31 cellular contexts compared by ENCODE assay signal in the genomic region with DNA sequence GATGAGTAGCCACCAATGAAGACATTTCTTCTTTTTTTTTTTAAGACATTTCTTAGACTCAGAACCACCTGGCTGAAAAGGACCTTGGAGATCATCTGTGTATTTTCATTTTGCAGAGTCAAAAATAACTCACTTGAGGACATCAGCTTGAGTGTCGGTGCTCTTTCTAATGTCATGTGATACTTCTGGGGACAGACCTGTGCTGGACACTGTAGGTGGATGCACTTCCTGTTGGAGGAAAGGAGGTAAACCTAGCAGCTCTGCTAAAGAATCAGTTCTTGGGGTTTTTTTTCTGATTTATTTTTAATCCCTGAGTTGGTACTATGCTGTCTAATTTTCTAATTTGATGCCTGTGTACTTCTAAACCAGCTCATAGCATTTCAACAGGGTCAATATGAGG.
"Had no signal": no experiment of that assay in that cellular context is flagged by ENCODE, and none has a peak within 500 bp of the region (broad histone marks: within the 10 kb centered on the region; RNA-seq: fewer than 3 reads in every experiment).

No MANE protein-coding gene starts in this region.

- ATAC-seq: activated CD4-positive, alpha-beta T cell treated with anti-CD3 and anti-CD28 coated beads for 36 hours; activated CD4-positive, CD25-positive, alpha-beta regulatory T cell treated with anti-CD3 and anti-CD28 coated beads, Interleukin-2, amount 50 U/mL, for 24 hours; activated CD8-positive, alpha-beta memory T cell treated with anti-CD3 and anti-CD28 coated beads, Interleukin-2, amount 10 ng/mL, durations not matched to agents 7 days and 5 days; activated CD8-positive, alpha-beta T cell treated with anti-CD3 and anti-CD28 coated beads, Interleukin-2, amount 10 ng/mL, durations not matched to agents 7 days and 5 days; activated naive CD8-positive, alpha-beta T cell treated with anti-CD3 and anti-CD28 coated beads, Interleukin-2, amount 50 U/mL, for 24 hours; WTC11 had no signal

- H3K27me3 ChIP-seq: ascending aorta, cardiac muscle cell had no signal

- H3K4me1 ChIP-seq: ascending aorta had no signal

- H3K9me3 ChIP-seq: ascending aorta had no signal

- H3K36me3 ChIP-seq: ascending aorta, cardiac muscle cell, WERI-Rb-1 had no signal

- H3K27ac ChIP-seq: ascending aorta, cardiac muscle cell, WERI-Rb-1 had no signal

- DNase-seq: activated CD4-positive, alpha-beta memory T cell treated with anti-CD3 and anti-CD28 coated beads, Interleukin-2, amount 10 ng/mL, durations not matched to agents 7 days and 5 days; activated CD4-positive, alpha-beta T cell treated with anti-CD3 and anti-CD28 coated beads for 1 hour; activated CD4-positive, alpha-beta T cell treated with anti-CD3 and anti-CD28 coated beads for 36 hours; activated CD4-positive, alpha-beta T cell treated with anti-CD3 and anti-CD28 coated beads for 48 hours; activated CD4-positive, alpha-beta T cell treated with anti-CD3 and anti-CD28 coated beads, Interleukin-2, amount 10 ng/mL, durations not matched to agents 7 days and 5 days; activated CD4-positive, alpha-beta T cell treated with anti-CD3 and anti-CD28 coated beads, Interleukin-2, amount 50 U/mL, for 48 hours; activated CD4-positive, CD25-positive, alpha-beta regulatory T cell; activated CD8-positive, alpha-beta memory T cell treated with anti-CD3 and anti-CD28 coated beads for 24 hours; activated CD8-positive, alpha-beta memory T cell treated with anti-CD3 and anti-CD28 coated beads, Interleukin-2, amount 10 ng/mL, durations not matched to agents 7 days and 5 days; activated CD8-positive, alpha-beta memory T cell treated with anti-CD3 and anti-CD28 coated beads, Interleukin-2, amount 50 U/mL, for 48 hours; activated CD8-positive, alpha-beta T cell treated with anti-CD3 and anti-CD28 coated beads, Interleukin-2, amount 10 ng/mL, durations not matched to agents 7 days and 5 days; activated effector memory CD4-positive, alpha-beta T cell treated with Interleukin-2 at 50 U/mL for 16 hours; activated gamma-delta T cell; activated naive CD4-positive, alpha-beta T cell treated with anti-CD3 and anti-CD28 coated beads, Interleukin-2, amount 10 ng/mL, durations not matched to agents 7 days and 5 days; activated naive CD4-positive, alpha-beta T cell treated with Interleukin-2 at 50 U/mL for 16 hours; activated naive CD8-positive, alpha-beta T cell treated with anti-CD3 and anti-CD28 coated beads, Interleukin-2, amount 10 ng/mL, durations not matched to agents 7 days and 5 days; activated naive CD8-positive, alpha-beta T cell treated with anti-CD3 and anti-CD28 coated beads, Interleukin-2, amount 50 U/mL, for 24 hours; activated T-cell treated with anti-CD3 and anti-CD28 coated beads, Interleukin-2, amount 50 U/mL, for 24 hours; activated T-cell treated with anti-CD3 and anti-CD28 coated beads, Interleukin-2, amount 50 U/mL, for 48 hours; amygdala; anterior cingulate cortex; caudate nucleus; cerebellar nuclear complex; T-helper 1 cell; T-helper 2 cell; T-helper 9 cell; WERI-Rb-1 had no signal

- H3K4me3 ChIP-seq: ascending aorta, cardiac muscle cell had no signal
